19 cellular contexts compared by ENCODE assay signal in genomic region chr20:46221271-46221670, GRCh38.
DNase-seq lines count a peak whose midpoint lies in the region; ATAC-seq and FAIRE-seq lines count a peak whose summit lies in the region.
"Had no signal": no experiment of that assay in that cellular context is flagged by ENCODE, and none has a peak within 500 bp of the region (broad histone marks: within the 10 kb centered on the region; RNA-seq: fewer than 3 reads in every experiment).

No MANE protein-coding gene starts in this region.

- no peak for ATAC-seq in activated CD4-positive, CD25-positive, alpha-beta regulatory T cell treated with anti-CD3 and anti-CD28 coated beads, Interleukin-2, amount 50 U/mL, for 24 hours

- H3K23ac ChIP-seq in neuronal stem cell (ENCODE audit: low read depth, low read length, poor library complexity) = no peak overlapping the region

- H4K8ac ChIP-seq in neuronal stem cell (ENCODE audit: low read depth, low read length) = no peak overlapping the region

- no peaks in the 10 kb centered on the region for H3K36me3 ChIP-seq in neuronal stem cell (replicated peaks in 1 of 2; ENCODE audit: control insufficient read depth in 2 of 2, insufficient read depth in 2 of 2, low read length in 2 of 2)
- H3K36me3 ChIP-seq: upper lobe of left lung had no signal

- peaks cover 0 to 2% (median 0%) of the 10 kb centered on the region in 3 experiments for H3K27me3 ChIP-seq in neuronal stem cell (ENCODE audit: control insufficient read depth in 3 of 3, insufficient read depth in 3 of 3, low read depth in 1 of 3, low read length in 3 of 3)
- H3K27me3 ChIP-seq: upper lobe of left lung had no signal

- H3K27ac ChIP-seq in cingulate gyrus (ENCODE audit: low read depth, low read length) (peak overlapping the region; percentile 77), neuronal stem cell (replicated peaks; ENCODE audit: low read length) (peak overlapping the region; percentile 79)
- H3K27ac ChIP-seq: epithelial cell of prostate, upper lobe of left lung had no signal

- H3K4me3 ChIP-seq in neuronal stem cell (ENCODE audit: low read length in 2 of 2) = no peak overlapping the region
- H3K4me3 ChIP-seq: smooth muscle cell, upper lobe of left lung had no signal

- H3K4me1 ChIP-seq in neuronal stem cell (ENCODE audit: control insufficient read depth in 2 of 2, insufficient read depth in 1 of 2, low read depth in 1 of 2, low read length in 2 of 2) = peaks cover 19 to 39% of the 10 kb centered on the region in 2 donors
- H3K4me1 ChIP-seq: upper lobe of left lung had no signal

- H2AFZ ChIP-seq in neuronal stem cell (ENCODE audit: low read length) = peak overlapping the region; percentile 62

- H3K14ac ChIP-seq in neuronal stem cell (ENCODE audit: low read length) = no peak overlapping the region

- no peaks in the 10 kb centered on the region for H3K9me3 ChIP-seq in neuronal stem cell (replicated peaks in 1 of 2; ENCODE audit: control insufficient read depth in 2 of 2, insufficient read depth in 1 of 2, low read depth in 1 of 2, low read length in 2 of 2)
- H3K9me3 ChIP-seq: upper lobe of left lung had no signal

- no peak overlapping the region for H2AK5ac ChIP-seq in neuronal stem cell (ENCODE audit: low read depth, low read length)

- no peak overlapping the region for H3K4ac ChIP-seq in neuronal stem cell (ENCODE audit: low read length)

- no CpG with 5 or more reads among the region's 6 CpGs for WGBS in neuronal stem cell (ENCODE audit: extremely low coverage in 2 of 2, insufficient read length in 2 of 2, insufficient replicate concordance in 1 of 2), 2 donors

- H2BK15ac ChIP-seq in neuronal stem cell (ENCODE audit: low read length) = no peak overlapping the region

- no peak overlapping the region for H3K9ac ChIP-seq in neuronal stem cell (ENCODE audit: low read depth, low read length, poor library complexity)

- H3K4me2 ChIP-seq in neuronal stem cell (ENCODE audit: insufficient read depth, low read length, poor library complexity, severe bottlenecking) = no peak overlapping the region
- H3K4me2 ChIP-seq: smooth muscle cell had no signal

- peak overlapping the region; percentile 60 for H4K91ac ChIP-seq in neuronal stem cell (ENCODE audit: low read depth, low read length, poor library complexity)

- H2BK12ac ChIP-seq in neuronal stem cell (ENCODE audit: low read length) = peak overlapping the region; percentile 0

- FAIRE-seq in frontal cortex (lab: Jason Lieb, UNC) = no peak

- H3K79me1 ChIP-seq in neuronal stem cell (ENCODE audit: low read depth, low read length) = no peaks in the 10 kb centered on the region

- H2BK120ac ChIP-seq in neuronal stem cell (ENCODE audit: low read depth, low read length) = no peak overlapping the region

- peak overlapping the region; percentile 41 for H2BK5ac ChIP-seq in neuronal stem cell (ENCODE audit: low read length)

- H3K18ac ChIP-seq in neuronal stem cell (ENCODE audit: low read length) = peak overlapping the region; percentile 1

- peak; percentile 20 for DNase-seq in DMS79 treated with DMSO at 0.1 percent for 48 hours (lab: John Stamatoyannopoulos, UW)
- DNase-seq in NCI-H510A (lab: John Stamatoyannopoulos, UW) = peak; percentile 19
- no peak for DNase-seq in neuronal stem cell (ENCODE audit: low spot score)
- no peak for DNase-seq in kidney tubule cell (ENCODE audit: low spot score)
- no peak for DNase-seq in frontal cortex (ENCODE audit: low spot score in 2 of 2)
- DNase-seq: activated CD8-positive, alpha-beta memory T cell treated with anti-CD3 and anti-CD28 coated beads, Interleukin-2, amount 50 U/mL, for 4 hours; activated effector memory CD4-positive, alpha-beta T cell treated with Interleukin-2 at 50 U/mL for 16 hours; AML-193; islet precursor cell; Kasumi-1; mammary epithelial cell; naive B cell; NCI-H2029 treated with DMSO at 0.1 percent for 48 hours; stimulated activated CD4-positive, alpha-beta T cell treated with anti-CD3 and anti-CD28 coated beads, Interleukin-4, amount 100 ng/mL, for 1 hour; upper lobe of left lung had no signal

Comparison
In these comparisons a context has a peak if more than half of its experiments do, and no peak if none do; other contexts are left out.
1. DNase-seq: peak in DMS79 treated with DMSO at 0.1 percent for 48 hours (single experiment) and NCI-H510A (single experiment); none in neuronal stem cell (single experiment), kidney tubule cell (single experiment) and frontal cortex (0 of 2).